10 cellular contexts compared by ENCODE assay signal in the genomic region with DNA sequence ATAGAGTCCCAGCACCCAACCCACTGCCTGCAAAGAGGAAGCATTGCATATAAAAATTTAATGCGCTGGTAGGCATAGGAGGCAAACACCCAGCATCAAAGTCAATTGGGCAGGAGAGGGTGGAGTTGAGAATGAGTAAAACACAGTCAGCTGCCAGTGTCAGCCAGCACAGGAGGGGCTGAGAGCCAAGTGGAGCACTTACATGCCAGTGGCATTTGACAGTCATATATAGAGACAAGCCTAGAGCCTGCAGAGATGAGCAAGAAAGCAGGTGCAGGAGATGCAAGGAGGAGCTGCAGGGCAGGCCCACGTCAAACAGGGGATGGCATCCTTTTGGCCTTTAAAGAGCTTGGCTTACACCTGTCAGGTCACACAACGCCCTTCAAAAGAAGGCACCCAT. TPM values are rescaled to one million over a fixed set of nuclear protein-coding genes. Genes with fewer than 3 reads are reported as not detected.
DNase-seq lines count a peak whose midpoint lies in the region; ATAC-seq and TF ChIP-seq lines count a peak whose summit lies in the region.
"Had no signal": no experiment of that assay in that cellular context is flagged by ENCODE, and none has a peak within 500 bp of the region (broad histone marks: within the 10 kb centered on the region; RNA-seq: fewer than 3 reads in every experiment).

No MANE protein-coding gene starts in this region.

- H3K27ac Mint-ChIP-seq in activated T-cell treated with anti-CD3 and anti-CD28 coated beads, Interleukin-2, amount 50 U/mL, for 24 hours, result no peak overlapping the region
- peak overlapping the region; percentile 70 for H3K27ac Mint-ChIP-seq in T-helper 2 cell treated with Interferon-gamma antibody and Interleukin-4, amounts not matched to agents 5 μg/mL and 100 μg/mL, for 36 hours
- H3K27ac Mint-ChIP-seq in naive B cell, result peak overlapping the region in 2 of 6 donors; percentile 29 to 83
- H3K27ac Mint-ChIP-seq: activated naive CD8-positive, alpha-beta T cell had no signal

- no peak for TF ChIP-seq POLR2A in prostate gland (IDR thresholded peaks at IDR 0.05)

- H3K9me3 ChIP-seq in prostate gland, result no peaks in the 10 kb centered on the region

- no peak overlapping the region for H3K4me3 Mint-ChIP-seq in activated T-cell treated with anti-CD3 and anti-CD28 coated beads, Interleukin-2, amount 50 U/mL, for 4 hours
- H3K4me3 Mint-ChIP-seq in activated T-cell treated with anti-CD3 and anti-CD28 coated beads, Interleukin-2, amount 50 U/mL, for 24 hours, result no peak overlapping the region
- peak overlapping the region; percentile 45 for H3K4me3 Mint-ChIP-seq in T-helper 2 cell treated with Interferon-gamma antibody and Interleukin-4, amounts not matched to agents 5 μg/mL and 100 μg/mL, for 36 hours
- H3K4me3 Mint-ChIP-seq in naive B cell, result peak overlapping the region in 6 of 8 donors; percentile 44 to 79 (median 60)
- H3K4me3 Mint-ChIP-seq: activated naive CD8-positive, alpha-beta T cell had no signal

- no peaks in the 10 kb centered on the region for H3K36me3 ChIP-seq in prostate gland

- peaks cover 23% of the 10 kb centered on the region for H3K4me1 Mint-ChIP-seq in activated T-cell treated with anti-CD3 and anti-CD28 coated beads, Interleukin-2, amount 50 U/mL, for 4 hours (ENCODE audit: low read depth)
- H3K4me1 Mint-ChIP-seq in activated T-cell treated with anti-CD3 and anti-CD28 coated beads, Interleukin-2, amount 50 U/mL, for 24 hours (ENCODE audit: low read depth), result peaks cover 24% of the 10 kb centered on the region
- peaks cover 33% of the 10 kb centered on the region for H3K4me1 Mint-ChIP-seq in T-helper 2 cell treated with Interferon-gamma antibody and Interleukin-4, amounts not matched to agents 5 μg/mL and 100 μg/mL, for 36 hours (ENCODE audit: low read depth)
- peaks cover 32 to 50% (median 36%) of the 10 kb centered on the region in 3 donors for H3K4me1 Mint-ChIP-seq in naive B cell

- no peak overlapping the region for H3K4me3 ChIP-seq in prostate gland

- DNase-seq in activated T-cell treated with anti-CD3 and anti-CD28 coated beads, Interleukin-2, amount 50 U/mL, for 4 hours, result no peak
- no peak for DNase-seq in activated T-cell treated with anti-CD3 and anti-CD28 coated beads, Interleukin-2, amount 50 U/mL, for 24 hours
- DNase-seq in NCI-H146 treated with DMSO at 0.1 percent for 48 hours (lab: John Stamatoyannopoulos, UW; ENCODE audit: unreplicated experiment) (peak; percentile 8), naive B cell (no peak), glomerular visceral epithelial cell (ENCODE audit: extremely low spot score) (no peak), prostate gland (ENCODE audit: low spot score) (no peak)
- no peak for DNase-seq in T-helper 2 cell treated with Interferon-gamma antibody and Interleukin-4, amounts not matched to agents 5 μg/mL and 100 μg/mL, for 36 hours (ENCODE audit: low spot score)
- DNase-seq: AML-193 had no signal

- no peak for TF ChIP-seq CTCF in prostate gland (IDR thresholded peaks at IDR 0.05)

- intact Hi-C loops in prostate gland (cut with DNase I), result no loop called here

- H3K36me3 Mint-ChIP-seq in activated T-cell treated with anti-CD3 and anti-CD28 coated beads, Interleukin-2, amount 50 U/mL, for 4 hours (ENCODE audit: insufficient read depth), result no peaks in the 10 kb centered on the region
- H3K36me3 Mint-ChIP-seq in activated T-cell treated with anti-CD3 and anti-CD28 coated beads, Interleukin-2, amount 50 U/mL, for 24 hours (ENCODE audit: low read depth), result no peaks in the 10 kb centered on the region
- H3K36me3 Mint-ChIP-seq in T-helper 2 cell treated with Interferon-gamma antibody and Interleukin-4, amounts not matched to agents 5 μg/mL and 100 μg/mL, for 36 hours (ENCODE audit: low read depth), result peaks cover 3% of the 10 kb centered on the region
- H3K36me3 Mint-ChIP-seq in naive B cell, result peaks cover 0 to 5% of the 10 kb centered on the region in 2 donors
- H3K36me3 Mint-ChIP-seq: activated naive CD8-positive, alpha-beta T cell had no signal

- no peaks in the 10 kb centered on the region for H3K27me3 Mint-ChIP-seq in activated T-cell treated with anti-CD3 and anti-CD28 coated beads, Interleukin-2, amount 50 U/mL, for 4 hours (ENCODE audit: low read depth)
- no peaks in the 10 kb centered on the region for H3K27me3 Mint-ChIP-seq in activated T-cell treated with anti-CD3 and anti-CD28 coated beads, Interleukin-2, amount 50 U/mL, for 24 hours
- H3K27me3 Mint-ChIP-seq in T-helper 2 cell treated with Interferon-gamma antibody and Interleukin-4, amounts not matched to agents 5 μg/mL and 100 μg/mL, for 36 hours (ENCODE audit: low read depth), result no peaks in the 10 kb centered on the region
- peaks cover 0 to 3% (median 0%) of the 10 kb centered on the region in 3 donors for H3K27me3 Mint-ChIP-seq in naive B cell
- H3K27me3 Mint-ChIP-seq: activated naive CD8-positive, alpha-beta T cell had no signal

- H3K4me1 ChIP-seq in prostate gland (replicated peaks), result no peaks in the 10 kb centered on the region

- no peaks in the 10 kb centered on the region for H3K9me3 Mint-ChIP-seq in activated T-cell treated with anti-CD3 and anti-CD28 coated beads, Interleukin-2, amount 50 U/mL, for 4 hours
- no peaks in the 10 kb centered on the region for H3K9me3 Mint-ChIP-seq in activated T-cell treated with anti-CD3 and anti-CD28 coated beads, Interleukin-2, amount 50 U/mL, for 24 hours
- no peaks in the 10 kb centered on the region for H3K9me3 Mint-ChIP-seq in T-helper 2 cell treated with Interferon-gamma antibody and Interleukin-4, amounts not matched to agents 5 μg/mL and 100 μg/mL, for 36 hours
- H3K9me3 Mint-ChIP-seq in naive B cell, result peaks cover 0 to 5% (median 0%) of the 10 kb centered on the region in 7 donors

- peak; percentile 59 to 60 for ATAC-seq in activated T-cell treated with anti-CD3 and anti-CD28 coated beads, Interleukin-2, amount 50 U/mL, for 4 hours
- ATAC-seq in naive B cell (ENCODE audit: low read depth in 2 of 2) (peak; percentile 56 to 65), HG03354 (IDR thresholded peaks at IDR 0.05; ENCODE audit: poor library complexity, severe bottlenecking, unreplicated experiment) (no peak)

- 57% methylated on average over 3 of the region's 3 CpGs for WGBS in prostate gland

- H3K27me3 ChIP-seq in prostate gland (replicated peaks; ENCODE audit: insufficient read depth), result no peaks in the 10 kb centered on the region

- H3K27ac ChIP-seq in prostate gland, result no peak overlapping the region

RNA-seq across cellular contexts. Expression of gene ZFAND6, which starts 27.6 kb away (rescaled TPM):
- total RNA-seq in activated T-cell treated with anti-CD3 and anti-CD28 coated beads, Interleukin-2, amount 50 U/mL, for 4 hours, result 10 to 100 TPM; 21.9 to 24.7 (median 22.9) TPM
- polyA plus RNA-seq in naive B cell (ENCODE audit: low read depth in 6 of 6), result 100 to 1,000 TPM; 106 to 189 (median 148) TPM
- total RNA-seq in prostate gland, result 100 to 1,000 TPM; 103 to 167 TPM

Comparison
In these comparisons a context has a peak if more than half of its experiments do, and no peak if none do; other contexts are left out.
1. H3K4me3 Mint-ChIP-seq: peak in T-helper 2 cell treated with Interferon-gamma antibody and Interleukin-4, amounts not matched to agents 5 μg/mL and 100 μg/mL, for 36 hours (single experiment) and naive B cell (6 of 8); none in activated T-cell treated with anti-CD3 and anti-CD28 coated beads, Interleukin-2, amount 50 U/mL, for 4 hours (single experiment) and activated T-cell treated with anti-CD3 and anti-CD28 coated beads, Interleukin-2, amount 50 U/mL, for 24 hours (single experiment).
2. RNA of gene ZFAND6, which starts 27.6 kb away (total RNA-seq): 103 to 167 TPM in prostate gland; 21.9 to 24.7 TPM in activated T-cell treated with anti-CD3 and anti-CD28 coated beads, Interleukin-2, amount 50 U/mL, for 4 hours; every median in the first group is over 4 times any median in the second.